1 cellular context compared by ENCODE assay signal in the genomic region with DNA sequence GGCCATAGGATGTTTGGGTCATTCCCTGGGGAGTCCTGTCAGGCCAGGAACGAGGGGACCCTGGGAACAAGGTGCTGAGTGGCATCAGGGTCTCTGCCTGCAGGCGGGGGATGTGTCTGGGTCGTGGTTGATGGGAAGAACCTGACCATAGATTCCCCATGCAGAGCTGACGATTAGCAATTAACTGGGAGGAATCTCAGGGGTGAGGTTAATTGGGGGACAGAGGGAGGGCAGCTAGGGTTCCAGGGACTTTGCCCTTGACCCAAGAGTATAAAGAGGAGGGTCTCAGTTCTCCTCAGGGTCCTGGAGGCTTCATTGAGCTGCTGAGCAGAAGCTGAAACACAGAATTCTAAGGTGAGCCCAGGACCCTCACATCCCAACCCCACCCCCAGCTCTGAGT.
TF ChIP-seq lines count a peak whose summit lies in the region.

A gene with protein sequence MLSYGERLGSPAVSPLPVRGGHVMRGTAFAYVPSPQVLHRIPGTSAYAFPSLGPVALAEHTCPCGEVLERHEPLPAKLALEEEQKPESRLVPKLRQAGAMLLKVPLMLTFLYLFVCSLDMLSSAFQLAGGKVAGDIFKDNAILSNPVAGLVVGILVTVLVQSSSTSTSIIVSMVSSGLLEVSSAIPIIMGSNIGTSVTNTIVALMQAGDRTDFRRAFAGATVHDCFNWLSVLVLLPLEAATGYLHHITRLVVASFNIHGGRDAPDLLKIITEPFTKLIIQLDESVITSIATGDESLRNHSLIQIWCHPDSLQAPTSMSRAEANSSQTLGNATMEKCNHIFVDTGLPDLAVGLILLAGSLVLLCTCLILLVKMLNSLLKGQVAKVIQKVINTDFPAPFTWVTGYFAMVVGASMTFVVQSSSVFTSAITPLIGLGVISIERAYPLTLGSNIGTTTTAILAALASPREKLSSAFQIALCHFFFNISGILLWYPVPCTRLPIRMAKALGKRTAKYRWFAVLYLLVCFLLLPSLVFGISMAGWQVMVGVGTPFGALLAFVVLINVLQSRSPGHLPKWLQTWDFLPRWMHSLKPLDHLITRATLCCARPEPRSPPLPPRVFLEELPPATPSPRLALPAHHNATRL (plus strand): TSS at position 301 of the 400 bp plus-strand sequence. CDS start 1,308 bp downstream, outside the sequence.

TF ChIP-seq in HepG2, 621 proteins besides CTCF, POLR2A, EP300 and RAD21:
- TF ChIP-seq SNAI1 (CRISPR knock-in tag; IDR thresholded peaks at IDR 0.05; ENCODE audit: borderline replicate concordance) (no peak), NCOA5 (CRISPR knock-in tag; IDR thresholded peaks at IDR 0.05) (no peak), ZNF329 (CRISPR knock-in tag; IDR thresholded peaks at IDR 0.05; ENCODE audit: low read depth) (no peak), ZFP1 (CRISPR knock-in tag; IDR thresholded peaks at IDR 0.05) (no peak), ZNF660 (CRISPR knock-in tag; IDR thresholded peaks at IDR 0.05; ENCODE audit: borderline replicate concordance, low read depth) (no peak), NR2F1 (CRISPR knock-in tag; IDR thresholded peaks at IDR 0.05) (no peak), PCBP1 (IDR thresholded peaks at IDR 0.05; ENCODE audit: borderline replicate concordance, low read depth, low read length) (no peak), ZSCAN30 (CRISPR knock-in tag; IDR thresholded peaks at IDR 0.05) (no peak), ZNF33B (CRISPR knock-in tag; IDR thresholded peaks at IDR 0.05) (no peak), ZNF30 (CRISPR knock-in tag; IDR thresholded peaks at IDR 0.05) (no peak), ZNF317 (CRISPR knock-in tag; IDR thresholded peaks at IDR 0.05) (no peak), BRCA1 (CRISPR knock-in tag; IDR thresholded peaks at IDR 0.05) (no peak), ZNF343 (CRISPR knock-in tag; IDR thresholded peaks at IDR 0.05) (no peak), KLF12 (CRISPR knock-in tag; IDR thresholded peaks at IDR 0.05; ENCODE audit: borderline replicate concordance) (no peak), IKZF4 (CRISPR knock-in tag; IDR thresholded peaks at IDR 0.05; ENCODE audit: borderline replicate concordance, low read depth, not compliant biosample characterization) (no peak)
- TF ChIP-seq, protein P1, sequence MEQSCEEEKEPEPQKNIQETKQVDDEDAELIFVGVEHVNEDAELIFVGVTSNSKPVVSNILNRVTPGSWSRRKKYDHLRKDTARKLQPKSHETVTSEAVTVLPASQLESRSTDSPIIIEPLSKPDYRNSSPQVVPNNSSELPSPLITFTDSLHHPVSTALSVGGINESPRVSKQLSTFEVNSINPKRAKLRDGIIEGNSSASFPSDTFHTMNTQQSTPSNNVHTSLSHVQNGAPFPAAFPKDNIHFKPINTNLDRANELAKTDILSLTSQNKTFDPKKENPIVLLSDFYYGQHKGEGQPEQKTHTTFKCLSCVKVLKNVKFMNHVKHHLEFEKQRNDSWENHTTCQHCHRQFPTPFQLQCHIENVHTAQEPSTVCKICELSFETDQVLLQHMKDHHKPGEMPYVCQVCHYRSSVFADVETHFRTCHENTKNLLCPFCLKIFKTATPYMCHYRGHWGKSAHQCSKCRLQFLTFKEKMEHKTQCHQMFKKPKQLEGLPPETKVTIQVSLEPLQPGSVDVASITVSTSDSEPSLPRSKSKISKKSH (CRISPR knock-in tag; IDR thresholded peaks at IDR 0.05; ENCODE audit: borderline replicate concordance) = no peak
- TF ChIP-seq, protein P2, sequence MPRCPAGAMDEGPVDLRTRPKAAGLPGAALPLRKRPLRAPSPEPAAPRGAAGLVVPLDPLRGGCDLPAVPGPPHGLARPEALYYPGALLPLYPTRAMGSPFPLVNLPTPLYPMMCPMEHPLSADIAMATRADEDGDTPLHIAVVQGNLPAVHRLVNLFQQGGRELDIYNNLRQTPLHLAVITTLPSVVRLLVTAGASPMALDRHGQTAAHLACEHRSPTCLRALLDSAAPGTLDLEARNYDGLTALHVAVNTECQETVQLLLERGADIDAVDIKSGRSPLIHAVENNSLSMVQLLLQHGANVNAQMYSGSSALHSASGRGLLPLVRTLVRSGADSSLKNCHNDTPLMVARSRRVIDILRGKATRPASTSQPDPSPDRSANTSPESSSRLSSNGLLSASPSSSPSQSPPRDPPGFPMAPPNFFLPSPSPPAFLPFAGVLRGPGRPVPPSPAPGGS (CRISPR knock-in tag; IDR thresholded peaks at IDR 0.05) = no peak
- TF ChIP-seq, protein P3, sequence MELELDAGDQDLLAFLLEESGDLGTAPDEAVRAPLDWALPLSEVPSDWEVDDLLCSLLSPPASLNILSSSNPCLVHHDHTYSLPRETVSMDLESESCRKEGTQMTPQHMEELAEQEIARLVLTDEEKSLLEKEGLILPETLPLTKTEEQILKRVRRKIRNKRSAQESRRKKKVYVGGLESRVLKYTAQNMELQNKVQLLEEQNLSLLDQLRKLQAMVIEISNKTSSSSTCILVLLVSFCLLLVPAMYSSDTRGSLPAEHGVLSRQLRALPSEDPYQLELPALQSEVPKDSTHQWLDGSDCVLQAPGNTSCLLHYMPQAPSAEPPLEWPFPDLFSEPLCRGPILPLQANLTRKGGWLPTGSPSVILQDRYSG (CRISPR knock-in tag; IDR thresholded peaks at IDR 0.05) = no peak
- TF ChIP-seq, protein P4, sequence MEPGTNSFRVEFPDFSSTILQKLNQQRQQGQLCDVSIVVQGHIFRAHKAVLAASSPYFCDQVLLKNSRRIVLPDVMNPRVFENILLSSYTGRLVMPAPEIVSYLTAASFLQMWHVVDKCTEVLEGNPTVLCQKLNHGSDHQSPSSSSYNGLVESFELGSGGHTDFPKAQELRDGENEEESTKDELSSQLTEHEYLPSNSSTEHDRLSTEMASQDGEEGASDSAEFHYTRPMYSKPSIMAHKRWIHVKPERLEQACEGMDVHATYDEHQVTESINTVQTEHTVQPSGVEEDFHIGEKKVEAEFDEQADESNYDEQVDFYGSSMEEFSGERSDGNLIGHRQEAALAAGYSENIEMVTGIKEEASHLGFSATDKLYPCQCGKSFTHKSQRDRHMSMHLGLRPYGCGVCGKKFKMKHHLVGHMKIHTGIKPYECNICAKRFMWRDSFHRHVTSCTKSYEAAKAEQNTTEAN (CRISPR knock-in tag; conservative IDR thresholded peaks at IDR 0.05) = no peak
